1 cellular context compared by ENCODE assay signal in genomic region chr2:174024524-174025270, GRCh38.
TF ChIP-seq lines count a peak whose summit lies in the region.

No MANE protein-coding gene starts in this region.

TF ChIP-seq in K562, 482 proteins besides CTCF, POLR2A, EP300 and RAD21 (continued from another document):
- TF ChIP-seq CREB5 (CRISPR knock-in tag; IDR thresholded peaks at IDR 0.05): no peak
- no peak for TF ChIP-seq ZC3H11A (IDR thresholded peaks at IDR 0.05; ENCODE audit: low read depth, low read length)
- TF ChIP-seq CBFA2T2 (conservative IDR thresholded peaks at IDR 0.05): no peak
- TF ChIP-seq FOXA3 (CRISPR knock-in tag; conservative IDR thresholded peaks at IDR 0.05 in 1 of 2, IDR thresholded peaks at IDR 0.05 in 1 of 2): no peak
